Comparison of ENCODE assay signal across 14 cellular contexts in the genomic region with DNA sequence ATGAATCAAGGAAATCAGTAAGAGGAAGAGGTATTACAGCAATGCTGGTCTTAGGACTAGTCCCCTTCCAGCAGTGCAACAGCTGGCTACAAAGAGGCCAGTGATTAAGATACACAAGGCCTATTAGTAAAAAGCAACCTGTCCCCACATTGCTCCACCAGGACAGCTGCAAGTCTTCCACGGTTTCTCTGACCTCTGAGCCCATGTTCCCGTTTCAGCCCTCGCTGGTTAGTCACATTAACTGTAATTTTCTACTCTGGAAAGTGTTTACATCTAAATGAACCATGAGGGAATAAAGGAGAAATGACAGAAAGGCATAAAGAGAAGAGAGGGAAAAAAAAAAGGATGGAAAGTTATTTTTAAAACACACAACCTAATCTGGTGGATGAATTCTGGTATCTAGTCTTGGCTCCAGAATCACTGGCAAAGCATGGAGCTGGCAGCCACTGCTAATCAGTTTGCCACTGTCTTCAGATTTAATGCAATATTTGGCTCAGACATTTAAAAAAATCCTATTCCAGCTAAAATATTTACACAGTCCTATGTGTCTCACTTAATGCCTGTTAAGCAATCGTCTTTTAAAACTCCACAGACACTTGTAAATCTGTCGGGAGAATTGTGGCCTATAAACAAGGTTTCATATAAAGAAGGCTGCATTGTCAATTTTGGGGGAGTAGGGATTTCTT.
DNase-seq lines count a peak whose midpoint lies in the region; ATAC-seq, FAIRE-seq and TF ChIP-seq lines count a peak whose summit lies in the region.
"Had no signal": no experiment of that assay in that cellular context is flagged by ENCODE, and none has a peak within 500 bp of the region (broad histone marks: within the 10 kb centered on the region; RNA-seq: fewer than 3 reads in every experiment).

No MANE protein-coding gene starts in this region.

- FAIRE-seq in HepG2 (lab: Jason Lieb, UNC): no peak
- FAIRE-seq: H1 had no signal

- H3K27ac ChIP-seq in liver (ENCODE audit: low read depth in 1 of 2, low read length in 2 of 2) (no peak overlapping the region), HepG2 (ENCODE audit: extremely low read length, insufficient read depth, low read length) (no peak overlapping the region), MM.1S (ENCODE audit: low read length) (no peak overlapping the region)
- H3K27ac ChIP-seq: suprapubic skin had no signal

- WGBS in liver: 77% methylated on average over 5 of the region's 5 CpGs
- WGBS in HepG2 (ENCODE audit: low lambda C conversion rate): 27% methylated on average over 5 of the region's 5 CpGs

- CTCF ChIA-PET in HepG2 (lab: Yijun Ruan, JAX; ENCODE audit: low intra/inter-chr PET ratio, low total read pairs): no interaction called here

- no TSS peak for BruUV-seq in HepG2 (replicated peaks; lab: Mats Ljungman, UMichigan)

- H3K9ac ChIP-seq in liver (ENCODE audit: low read depth in 1 of 2, low read length in 2 of 2) (no peak overlapping the region), HepG2 (ENCODE audit: insufficient read depth, low read depth, low read length) (no peak overlapping the region), MM.1S (ENCODE audit: low read length) (no peak overlapping the region)

- no peaks in the 10 kb centered on the region for H3K79me2 ChIP-seq in HepG2 (ENCODE audit: insufficient read depth, low read length)
- H3K79me2 ChIP-seq in MM.1S (ENCODE audit: low read length): no peaks in the 10 kb centered on the region

- H3K9me3 ChIP-seq in liver (ENCODE audit: control insufficient read depth in 4 of 4, low read length in 3 of 4): no peaks in the 10 kb centered on the region
- H3K9me3 ChIP-seq in HepG2 (ENCODE audit: low read length): no peaks in the 10 kb centered on the region
- no peaks in the 10 kb centered on the region for H3K9me3 ChIP-seq in MM.1S (replicated peaks; ENCODE audit: insufficient read depth, low read length)
- H3K9me3 ChIP-seq: suprapubic skin had no signal

- H3K36me3 ChIP-seq in liver (ENCODE audit: control insufficient read depth in 4 of 4, insufficient read depth in 3 of 4, low read depth in 1 of 4, low read length in 3 of 4): no peaks in the 10 kb centered on the region
- no peaks in the 10 kb centered on the region for H3K36me3 ChIP-seq in HepG2 (replicated peaks in 1 of 2; ENCODE audit: control insufficient read depth in 1 of 2, insufficient read depth in 2 of 2, low read length in 2 of 2)
- H3K36me3 ChIP-seq in MM.1S (replicated peaks; ENCODE audit: insufficient read depth, low read length): 0 out of 2 replicates have a peak, but pooled peaks cover 3% of the 10 kb centered on the region
- H3K36me3 ChIP-seq: suprapubic skin had no signal

- no peaks in the 10 kb centered on the region for H3K27me3 ChIP-seq in liver (ENCODE audit: control insufficient read depth in 4 of 4, insufficient read depth in 4 of 4, low read length in 3 of 4)
- H3K27me3 ChIP-seq in HepG2 (ENCODE audit: control insufficient read depth in 1 of 2, insufficient read depth in 2 of 2, low read length in 2 of 2): no peaks in the 10 kb centered on the region
- no peaks in the 10 kb centered on the region for H3K27me3 ChIP-seq in MM.1S (replicated peaks; ENCODE audit: insufficient read depth, low read length)
- H3K27me3 ChIP-seq: suprapubic skin had no signal

- POLR2A ChIA-PET in HepG2 (lab: Yijun Ruan, JAX): no interaction called here

- H3K4me3 ChIP-seq in liver (ENCODE audit: low read depth in 1 of 3, low read length in 3 of 3): no peak overlapping the region
- no peak overlapping the region for H3K4me3 ChIP-seq in HepG2 (replicated peaks in 1 of 3; ENCODE audit: insufficient read depth in 1 of 3, low read depth in 2 of 3, low read length in 3 of 3)
- H3K4me3 ChIP-seq in foreskin fibroblast (ENCODE audit: low read depth in 1 of 2, low read length in 2 of 2): no peak overlapping the region
- H3K4me3 ChIP-seq in MM.1S (ENCODE audit: low read length): no peak overlapping the region
- H3K4me3 ChIP-seq: suprapubic skin had no signal

- no peak for TF ChIP-seq POLR2A in HepG2 (IDR thresholded peaks at IDR 0.05; ENCODE audit: insufficient read depth in 1 of 2, low read depth in 2 of 2, low read length in 2 of 2)

- H3F3A ChIP-seq in MM.1S (ENCODE audit: insufficient read depth, low read length): no peaks in the 10 kb centered on the region

- TF ChIP-seq EP300 in HepG2 (IDR thresholded peaks at IDR 0.05; ENCODE audit: low read depth in 2 of 2, low read length in 2 of 2): no peak
- TF ChIP-seq EP300 in HepG2 (CRISPR knock-in tag; IDR thresholded peaks at IDR 0.05; ENCODE audit: borderline replicate concordance): no peak

- intact Hi-C loops in HepG2 (cut with micrococcal nuclease; ENCODE audit: unreplicated experiment): no loop called here

- H3K4me2 ChIP-seq in HepG2 (ENCODE audit: low read depth, low read length) (no peak overlapping the region), MM.1S (ENCODE audit: low read depth, low read length) (no peak overlapping the region)

- H4K20me1 ChIP-seq in HepG2 (ENCODE audit: insufficient read depth, low read length) (no peaks in the 10 kb centered on the region), MM.1S (ENCODE audit: insufficient read depth, low read length) (no peaks in the 10 kb centered on the region)

- H2AFZ ChIP-seq in HepG2 (ENCODE audit: low read length) (no peak overlapping the region), MM.1S (ENCODE audit: low read length) (no peak overlapping the region)

- in situ Hi-C loops in HepG2 (cut with HindIII; ENCODE audit: extremely low pct_ligation_motif_present, low pct_unique_long_range_greater_than_20kb): no loop called here

- DNase-seq in HepG2 (ENCODE audit: low spot score) (no peak), foreskin fibroblast (peak; percentile 49 to 50), omental fat pad (ENCODE audit: low spot score) (no peak), MM.1S (no peak), middle frontal gyrus (ENCODE audit: extremely low spot score, low spot score) (no peak), GF-D8 (lab: John Stamatoyannopoulos, UW) (no peak)
- DNase-seq: activated CD8-positive, alpha-beta T cell treated with anti-CD3 and anti-CD28 coated beads for 36 hours; activated naive CD4-positive, alpha-beta T cell treated with Interleukin-2 at 50 U/mL for 16 hours; NCI-H1930 had no signal

- H3K9me2 ChIP-seq in MM.1S (replicated peaks; ENCODE audit: insufficient read depth, low read length): no peaks in the 10 kb centered on the region

- peaks cover 0 to 8% (median 3%) of the 10 kb centered on the region in 4 donors for H3K4me1 ChIP-seq in liver (ENCODE audit: control insufficient read depth in 4 of 4, insufficient read depth in 4 of 4, low read length in 3 of 4)
- peaks cover 6% of the 10 kb centered on the region; the same call in 1 of the 2 replicates for H3K4me1 ChIP-seq in HepG2 (ENCODE audit: insufficient read depth, low read length)
- H3K4me1 ChIP-seq in MM.1S (ENCODE audit: low read length): no peaks in the 10 kb centered on the region
- H3K4me1 ChIP-seq: suprapubic skin had no signal

- no peak for ATAC-seq in HepG2
- ATAC-seq in omental fat pad (ENCODE audit: low FRiP score): peak; percentile 73
- ATAC-seq in HG03095 (IDR thresholded peaks at IDR 0.05; ENCODE audit: unreplicated experiment): no peak
- ATAC-seq: activated CD8-positive, alpha-beta T cell treated with anti-CD3 and anti-CD28 coated beads for 36 hours; left lobe of liver had no signal

- TF ChIP-seq RAD21 in liver (IDR thresholded peaks at IDR 0.05) (no peak), HepG2 (CRISPR knock-in tag; IDR thresholded peaks at IDR 0.05) (no peak)

- TF ChIP-seq CTCF in liver (IDR thresholded peaks at IDR 0.05; ENCODE audit: low read depth, low read length, missing input control): no peak
- no peak for TF ChIP-seq CTCF in HepG2 (CRISPR knock-in tag; IDR thresholded peaks at IDR 0.05)
- no peak for TF ChIP-seq CTCF in foreskin fibroblast (IDR thresholded peaks at IDR 0.05; ENCODE audit: low read depth, low read length)
- TF ChIP-seq CTCF in omental fat pad (IDR thresholded peaks at IDR 0.05): no peak
- no peak for TF ChIP-seq CTCF in MM.1S (IDR thresholded peaks at IDR 0.05; ENCODE audit: low read length)

TF ChIP-seq in liver, 16 proteins besides CTCF, POLR2A, EP300 and RAD21:
- TF ChIP-seq MAX (IDR thresholded peaks at IDR 0.05): no peak
- no peak for TF ChIP-seq HNF4A (conservative IDR thresholded peaks at IDR 0.05)
- no peak for TF ChIP-seq RXRA (IDR thresholded peaks at IDR 0.05)
- TF ChIP-seq EGR1 (IDR thresholded peaks at IDR 0.05; ENCODE audit: low read depth in 2 of 2): no peak
- peak; percentile 61 for TF ChIP-seq NR2F2 (IDR thresholded peaks at IDR 0.05)

TF ChIP-seq in HepG2, 621 proteins besides CTCF, POLR2A, EP300 and RAD21:
- TF ChIP-seq ZNF570 (CRISPR knock-in tag; IDR thresholded peaks at IDR 0.05; ENCODE audit: borderline replicate concordance) (no peak), ZNF230 (CRISPR knock-in tag; IDR thresholded peaks at IDR 0.05) (no peak), NFE2L1 (CRISPR knock-in tag; IDR thresholded peaks at IDR 0.05; ENCODE audit: borderline replicate concordance) (no peak), FUBP1 (CRISPR knock-in tag; IDR thresholded peaks at IDR 0.05; ENCODE audit: borderline replicate concordance) (no peak), ZNF552 (CRISPR knock-in tag; IDR thresholded peaks at IDR 0.05; ENCODE audit: borderline replicate concordance) (no peak), ZNF501 (CRISPR knock-in tag; IDR thresholded peaks at IDR 0.05) (no peak), ZNF160 (CRISPR knock-in tag; IDR thresholded peaks at IDR 0.05) (no peak), REL (CRISPR knock-in tag; conservative IDR thresholded peaks at IDR 0.05) (no peak), DMAP1 (CRISPR knock-in tag; IDR thresholded peaks at IDR 0.05) (no peak), ZNF510 (CRISPR knock-in tag; IDR thresholded peaks at IDR 0.05; ENCODE audit: low read depth) (no peak)

Comparison
In these comparisons a context has a peak if more than half of its experiments do, and no peak if none do; other contexts are left out.
1. DNase-seq: peak in foreskin fibroblast (2 of 2); none in HepG2 (single experiment), omental fat pad (single experiment), MM.1S (single experiment), middle frontal gyrus (single experiment) and GF-D8 (single experiment).